ENCODE assay signal across 1 cellular context in genomic region chr9:122912964-122913673, GRCh38.
A peak's percentile ranks its signal among the peaks of the same experiment; 100 is the strongest.
TF ChIP-seq lines count a peak whose summit lies in the region.

ZBTB6 (minus strand) TSS chr9:122913323; CDS start chr9:122912072, 1,251 bp downstream.

TF ChIP-seq in GM12878, 131 proteins besides CTCF, POLR2A, EP300 and RAD21 (continued from another document and continues in another):
- TF ChIP-seq ATF2 (IDR thresholded peaks at IDR 0.05; ENCODE audit: low read length) (no peak), PML (IDR thresholded peaks at IDR 0.05; ENCODE audit: low read length) (peak; percentile 91), ETV6 (conservative IDR thresholded peaks at IDR 0.05 in 1 of 2, IDR thresholded peaks at IDR 0.05 in 1 of 2; ENCODE audit: borderline replicate concordance in 1 of 2, low read depth in 1 of 2) (peak in 1 of 2 experiments; percentile 52; a peak in 1 of 4 replicates), JUND (IDR thresholded peaks at IDR 0.05; ENCODE audit: low read depth, low read length) (no peak), BACH1 (IDR thresholded peaks at IDR 0.05; ENCODE audit: borderline replicate concordance) (no peak), RELA (IDR thresholded peaks at IDR 0.05; ENCODE audit: borderline replicate concordance, partially characterized antibody) (no peak), POLR2AphosphoS5 (IDR thresholded peaks at IDR 0.05; ENCODE audit: low read length) (peak; percentile 97), RBBP5 (conservative IDR thresholded peaks at IDR 0.05) (no peak), SKIL (IDR thresholded peaks at IDR 0.05; ENCODE audit: low read depth, poor library complexity, severe bottlenecking) (no peak), RUNX3 (IDR thresholded peaks at IDR 0.05; ENCODE audit: low read length) (peak; percentile 47; the same call in 1 of the 2 replicates), GABPA (IDR thresholded peaks at IDR 0.05; ENCODE audit: low read depth) (peak; percentile 99), SIX5 (IDR thresholded peaks at IDR 0.05; ENCODE audit: low read depth, low read length, severe bottlenecking) (peak; percentile 43), ZNF687 (IDR thresholded peaks at IDR 0.05) (peak; percentile 98), TARDBP (IDR thresholded peaks at IDR 0.05; ENCODE audit: borderline replicate concordance) (no peak), FOXK2 (IDR thresholded peaks at IDR 0.05) (no peak), EGR1 (IDR thresholded peaks at IDR 0.05; ENCODE audit: borderline replicate concordance in 1 of 2, low read depth in 2 of 2, low read length in 2 of 2) (no peak), ZBTB11 (CRISPR knock-in tag; IDR thresholded peaks at IDR 0.05) (peak; percentile 61), KAT2A (conservative IDR thresholded peaks at IDR 0.05; ENCODE audit: control insufficient read depth, low read depth, low read length) (no peak), ZSCAN29 (IDR thresholded peaks at IDR 0.05) (no peak), SPI1 (IDR thresholded peaks at IDR 0.05; ENCODE audit: borderline replicate concordance, insufficient read depth, low read depth, low read length) (peak; percentile 60; the same call in 1 of the 2 replicates), ZNF274 (IDR thresholded peaks at IDR 0.05; ENCODE audit: insufficient read depth, insufficient read length) (no peak), ZNF592 (IDR thresholded peaks at IDR 0.05) (no peak), STAT3 (IDR thresholded peaks at IDR 0.05; ENCODE audit: low read depth, low read length) (no peak), POLR2AphosphoS2 (IDR thresholded peaks at IDR 0.05; ENCODE audit: low read depth, low read length) (peak; percentile 60; the same call in 1 of the 2 replicates), ZZZ3 (IDR thresholded peaks at IDR 0.05; ENCODE audit: control insufficient read depth, insufficient read length, low read depth) (no peak), PAX5 (IDR thresholded peaks at IDR 0.05; ENCODE audit: borderline replicate concordance, low read depth, low read length) (peak; percentile 32; the same call in 1 of the 2 replicates), ZBTB4 (CRISPR knock-in tag; IDR thresholded peaks at IDR 0.05) (0 out of 2 replicates have a peak, but pooled peaks have one; percentile 25), SREBF1 (IDR thresholded peaks at IDR 0.05; ENCODE audit: low read length) (no peak), CUX1 (IDR thresholded peaks at IDR 0.05; ENCODE audit: insufficient replicate concordance, low read depth, low read length) (peak; percentile 45), SIN3A (IDR thresholded peaks at IDR 0.05; ENCODE audit: low read depth, low read length) (0 out of 2 replicates have a peak, but pooled peaks have one; percentile 56), SMAD1 (IDR thresholded peaks at IDR 0.05; ENCODE audit: low read depth, partially characterized antibody) (no peak)
